Comparison of ENCODE assay signal across 9 cellular contexts in the genomic region with DNA sequence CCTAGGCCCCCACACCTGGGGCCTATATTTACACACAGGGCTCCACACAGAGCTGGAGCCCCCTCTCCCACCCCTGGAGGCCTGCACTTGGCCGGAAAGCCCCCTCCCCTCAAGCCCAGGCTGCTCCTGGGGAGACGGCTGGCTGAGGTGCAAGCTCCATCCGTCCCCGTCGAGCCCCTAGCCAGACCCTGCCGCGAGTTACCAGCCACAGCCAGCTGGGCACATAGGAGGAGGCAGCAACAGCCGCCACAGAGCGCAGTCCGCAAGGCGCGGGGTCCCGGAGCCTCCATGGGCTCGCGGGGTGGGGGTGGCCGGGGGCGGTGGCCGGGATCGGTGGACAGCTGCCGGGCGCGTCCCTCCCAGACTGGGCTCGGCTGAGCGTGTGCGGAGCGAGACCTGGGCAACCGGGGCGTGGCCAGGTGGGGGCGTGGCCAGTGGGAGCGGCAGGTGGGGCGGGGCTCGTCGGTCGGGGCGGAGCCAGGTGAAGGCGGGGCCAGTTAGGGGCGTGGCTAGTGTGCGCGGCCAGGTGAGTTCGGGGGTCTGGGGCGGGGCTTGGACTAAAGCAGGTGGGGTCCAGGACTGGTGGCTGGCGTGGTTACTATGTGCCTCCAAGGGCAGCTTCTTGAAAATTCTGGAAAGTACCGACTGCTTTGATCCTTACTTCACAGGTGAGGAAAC. TPM values are rescaled to one million over a fixed set of nuclear protein-coding genes. Genes with fewer than 3 reads are reported as not detected.
DNase-seq lines count a peak whose midpoint lies in the region; ATAC-seq and TF ChIP-seq lines count a peak whose summit lies in the region.
"Had no signal": no experiment of that assay in that cellular context is flagged by ENCODE, and none has a peak within 500 bp of the region (broad histone marks: within the 10 kb centered on the region; RNA-seq: fewer than 3 reads in every experiment).

Gene CD164L2 (minus strand): TSS at position 384 of the 678 bp plus-strand sequence. CDS start 94 bp downstream, at position 290.

- peak; percentile 50 for DNase-seq in D341Med (ENCODE audit: low spot score)
- peak; percentile 29 for DNase-seq in SW480 (ENCODE audit: low spot score)
- DNase-seq in cerebellum (ENCODE audit: low spot score) = peak; percentile 58
- no peak for DNase-seq in hypothalamus (lab: John Stamatoyannopoulos, UW)

- H3K36me3 Mint-ChIP-seq in nephron (ENCODE audit: low read depth) = no peaks in the 10 kb centered on the region

- TF ChIP-seq CTCF in nephron (IDR thresholded peaks at IDR 0.05; ENCODE audit: unreplicated experiment in 3 of 3) = no peak

- peak within 1 kb of the TSS in 2 of 3 experiments; percentile 27 to 33 for H3K27ac Mint-ChIP-seq in nephron

- H3K4me1 Mint-ChIP-seq in nephron = peaks cover 16% of the 10 kb centered on the region

- H3K9me3 Mint-ChIP-seq in nephron = no peaks in the 10 kb centered on the region

- H3K27me3 Mint-ChIP-seq in nephron (ENCODE audit: low read depth) = peaks cover 35% of the 10 kb centered on the region

- peak within 1 kb of the TSS in 1 of 3 experiments; percentile 7 for H3K4me3 Mint-ChIP-seq in nephron

- ATAC-seq in HG03565 (IDR thresholded peaks at IDR 0.05; ENCODE audit: unreplicated experiment) (no peak), HG02642 (IDR thresholded peaks at IDR 0.05; ENCODE audit: poor library complexity, unreplicated experiment) (no peak), HG02763 (IDR thresholded peaks at IDR 0.05; ENCODE audit: unreplicated experiment) (no peak)

RNA-seq across cellular contexts. Expression of gene CD164L2, which starts in this region (rescaled TPM):
- total RNA-seq in cerebellum = not detected
- total RNA-seq: G401 had no signal

Comparison
In these comparisons a context has a peak if more than half of its experiments do, and no peak if none do; other contexts are left out.
1. Peak in DNase-seq in cerebellum; RNA of the gene not detected or under 1 TPM.
2. DNase-seq: peak in D341Med (single experiment) and SW480 (single experiment); none in hypothalamus (0 of 51).